ENCODE assay signal across 22 cellular contexts in the genomic region with DNA sequence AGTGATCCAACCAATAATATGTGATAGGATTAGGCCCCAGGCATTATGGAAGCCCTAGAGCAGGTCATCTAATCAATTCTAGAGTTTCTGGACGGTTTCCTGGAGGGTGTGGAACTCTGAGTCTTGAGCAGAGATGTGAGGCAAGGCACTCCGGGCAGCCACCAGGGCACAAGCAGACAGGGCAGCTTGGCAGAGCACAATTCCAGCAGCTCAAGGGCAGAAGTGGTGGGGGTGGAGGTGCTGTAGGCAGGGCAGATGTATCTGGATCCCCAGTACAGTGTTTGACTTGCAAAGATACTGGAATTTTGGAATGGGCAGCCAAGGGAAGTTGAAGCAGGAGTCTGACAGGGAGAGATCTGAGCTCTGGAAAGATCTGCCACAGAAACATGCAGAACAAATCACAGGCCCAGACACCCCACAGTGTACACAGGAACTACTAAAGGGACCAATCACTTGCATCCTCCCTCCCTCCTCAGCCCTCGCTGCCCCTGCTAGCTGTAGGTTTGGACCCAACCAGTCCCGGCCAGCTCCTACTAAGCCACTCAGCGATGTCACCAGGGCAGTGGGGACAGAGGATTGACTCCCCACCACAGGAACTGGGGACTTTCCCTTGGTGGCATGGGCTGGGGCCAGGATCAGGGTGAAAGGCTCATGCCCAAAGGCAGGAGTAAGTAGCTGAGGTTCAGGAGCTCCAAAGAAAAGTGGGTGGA. TPM values are rescaled to one million over a fixed set of nuclear protein-coding genes. Genes with fewer than 3 reads are reported as not detected.
A peak's percentile ranks its signal among the peaks of the same experiment; 100 is the strongest.
DNase-seq lines count a peak whose midpoint lies in the region; ATAC-seq, FAIRE-seq and TF ChIP-seq lines count a peak whose summit lies in the region.
"Had no signal": no experiment of that assay in that cellular context is flagged by ENCODE, and none has a peak within 500 bp of the region (broad histone marks: within the 10 kb centered on the region; RNA-seq: fewer than 3 reads in every experiment).

No MANE protein-coding gene starts in this region.

- no peaks in the 10 kb centered on the region for H4K20me1 ChIP-seq in OCI-LY7 (ENCODE audit: insufficient read depth, low read length)

- H3K9me2 ChIP-seq in OCI-LY7 (ENCODE audit: insufficient read depth, low read length): no peaks in the 10 kb centered on the region

- ATAC-seq in activated T-helper 17 cell treated with anti-CD3 and anti-CD28 coated beads, Interleukin-2, amount 50 U/mL, for 72 hours (replicated peaks): no peak
- no peak for ATAC-seq in stimulated activated memory B cell treated with anti-CD40 and anti-IgM and Interleukin-4, amounts not matched to agents 10 μg/mL and 1 μg/mL and 100 μg/mL, for 72 hours
- no peak for ATAC-seq in HG02870 (IDR thresholded peaks at IDR 0.05; ENCODE audit: unreplicated experiment)
- ATAC-seq: body of pancreas had no signal

- intact Hi-C loops in OCI-LY7 (cut with micrococcal nuclease; ENCODE audit: unreplicated experiment): no loop called here

- H3K4me1 ChIP-seq in OCI-LY7 (ENCODE audit: insufficient read depth, low read length, poor library complexity, severe bottlenecking): peaks cover 6% of the 10 kb centered on the region
- H3K4me1 ChIP-seq: BE2C had no signal

- peak; percentile 57 for FAIRE-seq in HTR-8/SVneo (lab: Jason Lieb, UNC)
- FAIRE-seq: GM12891, islet of Langerhans, pancreas, small intestine had no signal

- H3K36me3 Mint-ChIP-seq in activated T-helper 17 cell treated with anti-CD3 and anti-CD28 coated beads, Interleukin-2, amount 50 U/mL, for 72 hours (ENCODE audit: low read depth): no peaks in the 10 kb centered on the region
- peaks cover 60% of the 10 kb centered on the region for H3K36me3 Mint-ChIP-seq in stimulated activated memory B cell treated with anti-CD40 and anti-IgM and Interleukin-4, amounts not matched to agents 10 μg/mL and 1 μg/mL and 100 μg/mL, for 72 hours

- H3K9me3 ChIP-seq in OCI-LY7 (ENCODE audit: low read length): no peaks in the 10 kb centered on the region
- H3K9me3 ChIP-seq: BE2C, body of pancreas, esophagus muscularis mucosa, pancreas had no signal

- H3K27me3 Mint-ChIP-seq in activated T-helper 17 cell treated with anti-CD3 and anti-CD28 coated beads, Interleukin-2, amount 50 U/mL, for 72 hours: no peaks in the 10 kb centered on the region
- H3K27me3 Mint-ChIP-seq in stimulated activated memory B cell treated with anti-CD40 and anti-IgM and Interleukin-4, amounts not matched to agents 10 μg/mL and 1 μg/mL and 100 μg/mL, for 72 hours: no peaks in the 10 kb centered on the region

- H3K27ac Mint-ChIP-seq in activated T-helper 17 cell treated with anti-CD3 and anti-CD28 coated beads, Interleukin-2, amount 50 U/mL, for 72 hours: peak overlapping the region; percentile 54
- H3K27ac Mint-ChIP-seq in stimulated activated memory B cell treated with anti-CD40 and anti-IgM and Interleukin-4, amounts not matched to agents 10 μg/mL and 1 μg/mL and 100 μg/mL, for 72 hours: peak overlapping the region; percentile 93
- H3K27ac Mint-ChIP-seq: activated naive CD4-positive, alpha-beta T cell treated with anti-CD3 and anti-CD28 coated beads, Interleukin-2, amount 10 ng/mL, durations not matched to agents 7 days and 5 days had no signal

- H3K4me1 Mint-ChIP-seq in activated T-helper 17 cell treated with anti-CD3 and anti-CD28 coated beads, Interleukin-2, amount 50 U/mL, for 72 hours: peaks cover 3% of the 10 kb centered on the region
- H3K4me1 Mint-ChIP-seq in stimulated activated memory B cell treated with anti-CD40 and anti-IgM and Interleukin-4, amounts not matched to agents 10 μg/mL and 1 μg/mL and 100 μg/mL, for 72 hours: peaks cover 55% of the 10 kb centered on the region

- H2AFZ ChIP-seq in OCI-LY7 (ENCODE audit: low read length): no peak overlapping the region

- H3K4me3 ChIP-seq in OCI-LY7 (ENCODE audit: low read depth, low read length, poor library complexity, severe bottlenecking): no peak overlapping the region
- H3K4me3 ChIP-seq: body of pancreas, esophagus muscularis mucosa, pancreas had no signal

- H3K4me3 Mint-ChIP-seq in activated T-helper 17 cell treated with anti-CD3 and anti-CD28 coated beads, Interleukin-2, amount 50 U/mL, for 72 hours: no peak overlapping the region
- H3K4me3 Mint-ChIP-seq in stimulated activated memory B cell treated with anti-CD40 and anti-IgM and Interleukin-4, amounts not matched to agents 10 μg/mL and 1 μg/mL and 100 μg/mL, for 72 hours: no peak overlapping the region
- H3K4me3 Mint-ChIP-seq: activated naive CD4-positive, alpha-beta T cell treated with anti-CD3 and anti-CD28 coated beads, Interleukin-2, amount 10 ng/mL, durations not matched to agents 7 days and 5 days had no signal

- DNase-seq in HTR-8/SVneo (ENCODE audit: insufficient read length, low spot score): no peak
- peak; percentile 54 for DNase-seq in medulla oblongata (ENCODE audit: extremely low spot score)
- no peak for DNase-seq in OCI-LY7 (ENCODE audit: low spot score)
- DNase-seq in ecto neural progenitor cell (ENCODE audit: low spot score): no peak
- DNase-seq: activated CD4-positive, alpha-beta T cell treated with anti-CD3 and anti-CD28 coated beads for 1 hour; activated naive CD4-positive, alpha-beta T cell treated with anti-CD3 and anti-CD28 coated beads, Interleukin-2, amount 10 ng/mL, durations not matched to agents 7 days and 5 days; BE2C; body of pancreas; GDM1; NCI-H2081; NCI-H510A treated with DMSO at 0.1 percent for 48 hours; T-helper 9 cell; trophoblast cell had no signal

- peaks cover 76% of the 10 kb centered on the region for H3K36me3 ChIP-seq in OCI-LY7 (ENCODE audit: insufficient read depth, low read length)
- H3K36me3 ChIP-seq: BE2C, pancreas had no signal

- H3K79me2 ChIP-seq in OCI-LY7 (ENCODE audit: insufficient read depth, low read depth, low read length): no peaks in the 10 kb centered on the region

- no peak overlapping the region for H3K4me2 ChIP-seq in OCI-LY7 (ENCODE audit: low read length)

- H3K27ac ChIP-seq in OCI-LY7 (ENCODE audit: low read depth, low read length, poor library complexity, severe bottlenecking): no peak overlapping the region
- H3K27ac ChIP-seq: body of pancreas, esophagus muscularis mucosa, pancreas had no signal

- H3K9me3 Mint-ChIP-seq in activated T-helper 17 cell treated with anti-CD3 and anti-CD28 coated beads, Interleukin-2, amount 50 U/mL, for 72 hours: no peaks in the 10 kb centered on the region
- no peaks in the 10 kb centered on the region for H3K9me3 Mint-ChIP-seq in stimulated activated memory B cell treated with anti-CD40 and anti-IgM and Interleukin-4, amounts not matched to agents 10 μg/mL and 1 μg/mL and 100 μg/mL, for 72 hours
- H3K9me3 Mint-ChIP-seq: activated naive CD4-positive, alpha-beta T cell treated with anti-CD3 and anti-CD28 coated beads, Interleukin-2, amount 10 ng/mL, durations not matched to agents 7 days and 5 days had no signal

- CTCF ChIA-PET in OCI-LY7 (lab: Charles Lee; ENCODE audit: unreplicated experiment): no interaction called here

- TF ChIP-seq CTCF in OCI-LY7 (conservative IDR thresholded peaks at IDR 0.05; ENCODE audit: low read length): no peak

- POLR2A ChIA-PET in OCI-LY7 (lab: Charles Lee): no interaction called here

- BruUV-seq in OCI-LY7 (replicated peaks; lab: Mats Ljungman, UMichigan): no TSS peak

RNA-seq across cellular contexts. Expression of gene TFEB, which starts 47.0 kb away (rescaled TPM):
- total RNA-seq in activated T-helper 17 cell treated with anti-CD3 and anti-CD28 coated beads, Interleukin-2, amount 50 U/mL, for 72 hours: 10 to 100 TPM in 1 of 2 donors, 1 to 10 TPM in 1; 9.4 to 12.0 TPM
- total RNA-seq in OCI-LY7 (2014; rRNA removed; shearing (Covaris generic)): 25.3 and 36.8 TPM in 2 replicates
- 48.6 and 60.0 TPM in 2 replicates for total RNA-seq in OCI-LY7 (2022)

RNA-seq across cellular contexts. Expression of gene MDFI, which starts 50.1 kb away (rescaled TPM):
- total RNA-seq in activated T-helper 17 cell treated with anti-CD3 and anti-CD28 coated beads, Interleukin-2, amount 50 U/mL, for 72 hours: not detected
- not detected in 2 replicates for total RNA-seq in OCI-LY7 (2014; rRNA removed; shearing (Covaris generic))
- not detected in 2 replicates for total RNA-seq in OCI-LY7 (2022)

RNA-seq across cellular contexts. Expression of gene PGC, which starts 58.8 kb away (rescaled TPM):
- not detected for total RNA-seq in activated T-helper 17 cell treated with anti-CD3 and anti-CD28 coated beads, Interleukin-2, amount 50 U/mL, for 72 hours
- not detected in 2 replicates for total RNA-seq in OCI-LY7 (2014; rRNA removed; shearing (Covaris generic))
- total RNA-seq in OCI-LY7 (2022): not detected in 2 replicates
- total RNA-seq: SK-MEL-5 had no signal
